Comparison of ENCODE assay signal across 21 cellular contexts in genomic region chr10:88542522-88542921, GRCh38. TPM values are rescaled to one million over a fixed set of nuclear protein-coding genes. Genes with fewer than 3 reads are reported as not detected.
"Had no signal": no experiment of that assay in that cellular context is flagged by ENCODE, and none has a peak within 500 bp of the region (broad histone marks: within the 10 kb centered on the region; RNA-seq: fewer than 3 reads in every experiment).

No MANE protein-coding gene starts in this region.

- H3K9me3 Mint-ChIP-seq: activated T-cell treated with anti-CD3 and anti-CD28 coated beads, Interleukin-2, amount 50 U/mL, for 24 hours; central memory CD8-positive, alpha-beta T cell; naive B cell had no signal

- H3K9ac ChIP-seq: parathyroid adenoma had no signal

- H3K9me3 ChIP-seq: esophagus squamous epithelium, SJCRH30, upper lobe of left lung had no signal

- H3K4me1 ChIP-seq: parathyroid adenoma had no signal

- H3K27me3 Mint-ChIP-seq: activated CD8-positive, alpha-beta memory T cell treated with anti-CD3 and anti-CD28 coated beads, Interleukin-2, amount 10 ng/mL, durations not matched to agents 7 days and 5 days; activated T-cell treated with anti-CD3 and anti-CD28 coated beads, Interleukin-2, amount 50 U/mL, for 24 hours; central memory CD8-positive, alpha-beta T cell; naive B cell had no signal

- H3K27ac ChIP-seq: parathyroid adenoma, SJCRH30 had no signal

- H3K4me1 Mint-ChIP-seq: central memory CD8-positive, alpha-beta T cell; naive B cell had no signal

- H3K27ac Mint-ChIP-seq: activated CD8-positive, alpha-beta memory T cell treated with anti-CD3 and anti-CD28 coated beads, Interleukin-2, amount 10 ng/mL, durations not matched to agents 7 days and 5 days; activated T-cell treated with anti-CD3 and anti-CD28 coated beads, Interleukin-2, amount 50 U/mL, for 24 hours; naive B cell had no signal

- H3K36me3 ChIP-seq: esophagus squamous epithelium, SJCRH30, upper lobe of left lung had no signal

- H3K4me3 Mint-ChIP-seq: activated CD8-positive, alpha-beta memory T cell treated with anti-CD3 and anti-CD28 coated beads, Interleukin-2, amount 10 ng/mL, durations not matched to agents 7 days and 5 days; activated T-cell treated with anti-CD3 and anti-CD28 coated beads, Interleukin-2, amount 50 U/mL, for 24 hours; central memory CD8-positive, alpha-beta T cell; naive B cell had no signal

- FAIRE-seq: endothelial cell of umbilical vein, TTC549 had no signal

- H3K27me3 ChIP-seq: esophagus squamous epithelium, SJCRH30, upper lobe of left lung had no signal

- DNase-seq: activated CD4-positive, alpha-beta T cell treated with anti-CD3 and anti-CD28 coated beads for 1 hour; activated CD4-positive, alpha-beta T cell treated with anti-CD3 and anti-CD28 coated beads, Interleukin-2, amount 50 U/mL, for 48 hours; activated CD8-positive, alpha-beta memory T cell treated with anti-CD3 and anti-CD28 coated beads, Interleukin-2, amount 10 ng/mL, durations not matched to agents 7 days and 5 days; activated effector memory CD4-positive, alpha-beta T cell treated with Interleukin-2 at 50 U/mL for 16 hours; activated naive CD4-positive, alpha-beta T cell treated with anti-CD3 and anti-CD28 coated beads, Interleukin-2, amount 50 U/mL, for 16 hours; activated T-cell treated with anti-CD3 and anti-CD28 coated beads, Interleukin-2, amount 50 U/mL, for 24 hours; effector CD8-positive, alpha-beta T cell; esophagus squamous epithelium; hippocampal formation; naive B cell; SJCRH30; stimulated activated CD4-positive, alpha-beta T cell treated with anti-CD3 and anti-CD28 coated beads, Interleukin-4, amount 100 ng/mL, for 24 hours; stimulated activated naive CD4-positive, alpha-beta T cell treated with Interleukin-2 at 50 U/mL for 16 hours; substantia nigra; upper lobe of left lung had no signal

- ATAC-seq: activated CD8-positive, alpha-beta memory T cell treated with anti-CD3 and anti-CD28 coated beads, Interleukin-2, amount 10 ng/mL, durations not matched to agents 7 days and 5 days had no signal

- H3K4me3 ChIP-seq: esophagus squamous epithelium, lung, SJCRH30, skin epidermis, upper lobe of left lung had no signal

- H3K36me3 Mint-ChIP-seq: activated CD8-positive, alpha-beta memory T cell treated with anti-CD3 and anti-CD28 coated beads, Interleukin-2, amount 10 ng/mL, durations not matched to agents 7 days and 5 days; naive B cell had no signal

RNA-seq across cellular contexts. Expression of gene RNLS, which starts 40.6 kb away (rescaled TPM):
- total RNA-seq: SJCRH30 had no signal

RNA-seq across cellular contexts. Expression of gene LIPJ, which starts 44.0 kb away (rescaled TPM):
- total RNA-seq: activated CD8-positive, alpha-beta memory T cell treated with anti-CD3 and anti-CD28 coated beads, Interleukin-2, amount 10 ng/mL, durations not matched to agents 7 days and 5 days; SJCRH30 had no signal
- polyA plus RNA-seq: endothelial cell of umbilical vein had no signal
